ENCODE assay signal across 1 cellular context in the genomic region with DNA sequence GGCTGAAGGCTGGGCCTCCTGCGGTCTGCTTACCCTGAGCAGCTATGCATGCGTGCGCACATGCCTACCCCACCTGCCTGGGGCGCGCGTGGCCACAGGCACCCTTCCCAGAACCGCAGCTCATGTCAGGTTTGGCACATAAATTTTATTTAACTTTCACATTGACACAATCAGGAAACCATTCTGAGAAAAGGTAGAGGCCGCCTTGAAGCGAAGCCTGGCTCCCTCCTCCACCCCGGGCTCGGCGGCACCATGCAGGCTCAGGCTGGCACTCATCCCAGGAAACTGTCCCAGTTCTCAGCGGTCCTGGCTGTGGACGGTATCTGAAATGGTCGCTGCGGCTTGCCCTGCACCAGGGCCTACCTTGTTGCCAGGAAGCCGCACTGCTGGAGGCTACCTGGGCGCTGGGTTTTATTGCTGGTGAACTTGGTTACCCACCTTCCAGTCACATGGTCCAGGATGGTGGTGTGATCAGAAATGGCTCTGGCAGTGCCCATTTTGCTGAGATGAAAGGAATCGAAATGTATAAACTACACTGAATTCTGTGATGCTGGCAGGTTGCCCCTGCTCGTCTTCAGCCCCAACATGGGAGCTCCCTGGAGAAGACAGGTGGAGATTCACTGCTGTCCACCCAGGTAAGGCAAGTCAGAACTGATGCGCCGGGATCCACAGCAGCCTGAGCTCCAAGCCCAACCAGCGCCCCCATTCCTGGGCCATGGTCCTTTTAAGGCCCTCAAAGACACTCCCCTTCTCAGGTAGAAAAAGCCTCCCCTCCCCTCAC.
A peak's percentile ranks its signal among the peaks of the same experiment; 100 is the strongest.
TF ChIP-seq lines count a peak whose summit lies in the region.

No MANE protein-coding gene starts in this region.

TF ChIP-seq in HepG2, 621 proteins besides CTCF, POLR2A, EP300 and RAD21:
- TF ChIP-seq HDAC6 (IDR thresholded peaks at IDR 0.05; ENCODE audit: low read depth, low read length) (no peak), AGO2 (optimal IDR thresholded peaks at IDR 0.05; ENCODE audit: low read depth, low read length) (peak; percentile 54), HES4 (CRISPR knock-in tag; IDR thresholded peaks at IDR 0.05; ENCODE audit: borderline replicate concordance) (no peak)
